Comparison of ENCODE assay signal across 8 cellular contexts in genomic region chr1:201113451-201114244, GRCh38. TPM values are rescaled to one million over a fixed set of nuclear protein-coding genes. Genes with fewer than 3 reads are reported as not detected.
A peak's percentile ranks its signal among the peaks of the same experiment; 100 is the strongest.
DNase-seq lines count a peak whose midpoint lies in the region; ATAC-seq, FAIRE-seq and TF ChIP-seq lines count a peak whose summit lies in the region.

No MANE protein-coding gene starts in this region.

- H3K27ac Mint-ChIP-seq in activated CD8-positive, alpha-beta memory T cell treated with anti-CD3 and anti-CD28 coated beads, Interleukin-2, amount 10 ng/mL, durations not matched to agents 7 days and 5 days, result no peak overlapping the region
- peak overlapping the region; percentile 70 for H3K27ac Mint-ChIP-seq in activated CD8-positive, alpha-beta T cell treated with anti-CD3 and anti-CD28 coated beads for 36 hours

- no peaks in the 10 kb centered on the region for H4K20me1 ChIP-seq in keratinocyte (ENCODE audit: control insufficient read depth, extremely low read depth, insufficient read depth, low read length)

- peak overlapping the region; percentile 67 for H2AFZ ChIP-seq in keratinocyte (ENCODE audit: control insufficient read depth, low read length)

- WGBS in testis, 2 donors, result 36 to 71% methylated on average over 10 to 17 of the region's 17 CpGs
- 36 to 42% methylated on average over 16 to 17 of the region's 17 CpGs for WGBS in lower leg skin, 2 donors

- H3K9ac ChIP-seq in keratinocyte (ENCODE audit: control insufficient read depth, extremely low read depth, insufficient read depth, low read length), result no peak overlapping the region

- CTCF ChIA-PET in activated CD8-positive, alpha-beta memory T cell treated with anti-CD3 and anti-CD28 coated beads, Interleukin-2, amount 10 ng/mL, durations not matched to agents 7 days and 5 days (lab: Charles Lee), result interaction anchor here (0.7 to 3.6 kb wide), 16 partner anchors 11 to 1357 kb away, joined by 3 to 21 read pairs (median 4); no protein-coding TSS in a partner anchor
- CTCF ChIA-PET in activated CD8-positive, alpha-beta T cell treated with anti-CD3 and anti-CD28 coated beads for 36 hours (lab: Charles Lee), result interaction anchor here (0.7 to 5.4 kb wide), 20 partner anchors 9 to 491 kb away, joined by 3 to 39 read pairs (median 6); no protein-coding TSS in a partner anchor

- dilution Hi-C loops in keratinocyte (cut with MboI; ENCODE audit: extremely low pct_ligation_motif_present, low sequenced_read_pairs), result no loop called here

- H3K27me3 ChIP-seq in keratinocyte (ENCODE audit: control insufficient read depth, extremely low read depth, insufficient read depth, low read length) (peaks cover 23% of the 10 kb centered on the region), testis (no peaks in the 10 kb centered on the region)

- no peak for TF ChIP-seq CTCF in activated CD8-positive, alpha-beta T cell treated with anti-CD3 and anti-CD28 coated beads for 36 hours (IDR thresholded peaks at IDR 0.05)
- TF ChIP-seq CTCF in keratinocyte (optimal IDR thresholded peaks at IDR 0.05 in 1 of 3, IDR thresholded peaks at IDR 0.05 in 1 of 3, conservative IDR thresholded peaks at IDR 0.05 in 1 of 3; ENCODE audit: extremely low read depth in 1 of 3, insufficient read depth in 2 of 3, low read length in 3 of 3), result no peak
- TF ChIP-seq CTCF in testis (IDR thresholded peaks at IDR 0.05), result no peak
- no peak for TF ChIP-seq CTCF in lower leg skin (IDR thresholded peaks at IDR 0.05)

- H3K4me3 ChIP-seq in keratinocyte (ENCODE audit: control insufficient read depth in 2 of 3, extremely low read depth in 1 of 3, insufficient read depth in 2 of 3, low read depth in 1 of 3, low read length in 3 of 3) (no peak overlapping the region), testis (peak overlapping the region; percentile 56 to 69), lower leg skin (ENCODE audit: low read depth, poor library complexity, severe bottlenecking) (no peak overlapping the region)

- H3K9me3 Mint-ChIP-seq in activated CD8-positive, alpha-beta memory T cell treated with anti-CD3 and anti-CD28 coated beads, Interleukin-2, amount 10 ng/mL, durations not matched to agents 7 days and 5 days (ENCODE audit: low read depth), result no peaks in the 10 kb centered on the region
- H3K9me3 Mint-ChIP-seq in activated CD8-positive, alpha-beta T cell treated with anti-CD3 and anti-CD28 coated beads for 36 hours, result no peaks in the 10 kb centered on the region

- ATAC-seq in activated CD8-positive, alpha-beta memory T cell treated with anti-CD3 and anti-CD28 coated beads, Interleukin-2, amount 10 ng/mL, durations not matched to agents 7 days and 5 days, result no peak
- no peak for ATAC-seq in activated CD8-positive, alpha-beta T cell treated with anti-CD3 and anti-CD28 coated beads for 36 hours

- no peak for DNase-seq in activated CD8-positive, alpha-beta memory T cell treated with anti-CD3 and anti-CD28 coated beads, Interleukin-2, amount 10 ng/mL, durations not matched to agents 7 days and 5 days
- DNase-seq in activated CD8-positive, alpha-beta memory T cell treated with anti-CD3 and anti-CD28 coated beads for 24 hours, result no peak
- no peak for DNase-seq in activated CD8-positive, alpha-beta T cell treated with anti-CD3 and anti-CD28 coated beads for 36 hours
- DNase-seq in keratinocyte (ENCODE audit: low read depth, low spot score) (no peak), testis (no peak), urothelium cell line (ENCODE audit: low spot score) (no peak), NOMO-1 treated with dmso at 0.1 percent for 144 hours (lab: John Stamatoyannopoulos, UW; ENCODE audit: unreplicated experiment) (no peak), lower leg skin (ENCODE audit: low spot score in 2 of 2) (no peak)

- FAIRE-seq in keratinocyte (lab: Jason Lieb, UNC) (no peak), urothelium cell line (lab: Jason Lieb, UNC) (no peak)

- H3K4me1 Mint-ChIP-seq in activated CD8-positive, alpha-beta memory T cell treated with anti-CD3 and anti-CD28 coated beads, Interleukin-2, amount 10 ng/mL, durations not matched to agents 7 days and 5 days, result peaks cover 5% of the 10 kb centered on the region
- peaks cover 2% of the 10 kb centered on the region for H3K4me1 Mint-ChIP-seq in activated CD8-positive, alpha-beta T cell treated with anti-CD3 and anti-CD28 coated beads for 36 hours (ENCODE audit: low read depth)

- H3K27me3 Mint-ChIP-seq in activated CD8-positive, alpha-beta memory T cell treated with anti-CD3 and anti-CD28 coated beads, Interleukin-2, amount 10 ng/mL, durations not matched to agents 7 days and 5 days, result peaks cover 41% of the 10 kb centered on the region
- H3K27me3 Mint-ChIP-seq in activated CD8-positive, alpha-beta T cell treated with anti-CD3 and anti-CD28 coated beads for 36 hours, result no peaks in the 10 kb centered on the region

- no peaks in the 10 kb centered on the region for H3K36me3 Mint-ChIP-seq in activated CD8-positive, alpha-beta memory T cell treated with anti-CD3 and anti-CD28 coated beads, Interleukin-2, amount 10 ng/mL, durations not matched to agents 7 days and 5 days
- H3K36me3 Mint-ChIP-seq in activated CD8-positive, alpha-beta T cell treated with anti-CD3 and anti-CD28 coated beads for 36 hours (ENCODE audit: low read depth), result no peaks in the 10 kb centered on the region

- POLR2A ChIA-PET in activated CD8-positive, alpha-beta T cell treated with anti-CD3 and anti-CD28 coated beads for 36 hours (lab: Charles Lee), result interaction anchor here (1.3 kb wide), 1 partner anchor 10 kb away, joined by 3 read pairs; no protein-coding TSS in a partner anchor

- intact Hi-C loops in activated CD8-positive, alpha-beta T cell treated with anti-CD3 and anti-CD28 coated beads for 36 hours (cut with micrococcal nuclease), result loop anchor here (10.0 kb wide), 1 partner anchor 139 kb away; no protein-coding TSS in a partner anchor
- intact Hi-C loops in testis (cut with DNase I; ENCODE audit: low total_unique reads), result loop anchor here (10.0 kb wide), 1 partner anchor 139 kb away; no protein-coding TSS in a partner anchor
- intact Hi-C loops in lower leg skin (cut with DNase I; ENCODE audit: low total_unique reads), result no loop called here

- peak overlapping the region; percentile 86 for H3K4me2 ChIP-seq in keratinocyte (ENCODE audit: control insufficient read depth, extremely low read depth, insufficient read depth, low read depth, low read length)

- peak overlapping the region; percentile 71 for H3K4me3 Mint-ChIP-seq in activated CD8-positive, alpha-beta memory T cell treated with anti-CD3 and anti-CD28 coated beads, Interleukin-2, amount 10 ng/mL, durations not matched to agents 7 days and 5 days
- peak overlapping the region; percentile 86 for H3K4me3 Mint-ChIP-seq in activated CD8-positive, alpha-beta T cell treated with anti-CD3 and anti-CD28 coated beads for 36 hours

- H3K4me1 ChIP-seq in keratinocyte (ENCODE audit: control insufficient read depth, extremely low read depth, insufficient read depth, low read length), result no peaks in the 10 kb centered on the region
- no peaks in the 10 kb centered on the region for H3K4me1 ChIP-seq in testis

- TF ChIP-seq POLR2A in testis (IDR thresholded peaks at IDR 0.05) (no peak), lower leg skin (IDR thresholded peaks at IDR 0.05) (no peak)

- no peaks in the 10 kb centered on the region for H3K79me2 ChIP-seq in keratinocyte (ENCODE audit: control insufficient read depth, insufficient read depth, low read length)

- H3K27ac ChIP-seq in keratinocyte (ENCODE audit: control insufficient read depth, insufficient read depth, low read length) (no peak overlapping the region), testis (no peak overlapping the region)

- H3K36me3 ChIP-seq in keratinocyte (ENCODE audit: control insufficient read depth in 2 of 2, extremely low read depth in 1 of 2, insufficient read depth in 2 of 2, low read length in 2 of 2) (no peaks in the 10 kb centered on the region), testis (ENCODE audit: low read depth, missing control alignments) (no peaks in the 10 kb centered on the region)

- H3K9me1 ChIP-seq in keratinocyte (ENCODE audit: control insufficient read depth, extremely low read depth, insufficient read depth, low read length), result no peaks in the 10 kb centered on the region

- no peaks in the 10 kb centered on the region for H3K9me3 ChIP-seq in keratinocyte (ENCODE audit: control insufficient read depth, low read depth, low read length)
- H3K9me3 ChIP-seq in testis, result no peaks in the 10 kb centered on the region

RNA-seq across cellular contexts. Expression of gene CACNA1S, which starts 1.4 kb away (rescaled TPM):
- not detected for total RNA-seq in activated CD8-positive, alpha-beta memory T cell treated with anti-CD3 and anti-CD28 coated beads, Interleukin-2, amount 10 ng/mL, durations not matched to agents 7 days and 5 days
- total RNA-seq in activated CD8-positive, alpha-beta T cell treated with anti-CD3 and anti-CD28 coated beads for 36 hours, result not detected
- polyA plus RNA-seq in keratinocyte, result not detected in 3 replicates
- polyA plus RNA-seq in keratinocyte (2011; ENCODE audit: low read depth), result not detected
- polyA plus RNA-seq in keratinocyte (2011; cell fraction: cytosol; rRNA removed), result not detected in 2 replicates
- not detected in 2 replicates for polyA plus RNA-seq in keratinocyte (2011; cell fraction: nucleus; rRNA removed)
- not detected in 2 replicates for polyA plus RNA-seq in keratinocyte (2012; ENCODE audit: low replicate concordance)
- polyA minus RNA-seq in keratinocyte, result not detected in 3 replicates
- not detected for polyA minus RNA-seq in keratinocyte (2011; cell fraction: cytosol; rRNA and poly(A)+ RNA removed)
- polyA minus RNA-seq in keratinocyte (2011; cell fraction: nucleus; rRNA and poly(A)+ RNA removed), result not detected in 2 replicates
- total RNA-seq in testis, result under 1 TPM; 0.08 to 0.12 TPM
- 0.87 TPM for polyA plus RNA-seq in testis (ENCODE audit: insufficient read depth, low read depth, low replicate concordance)
- under 1 TPM in 1 of 4 donors, not detected in 3; 0.04 TPM for total RNA-seq in lower leg skin

RNA-seq across cellular contexts. Expression of gene ASCL5, which starts 13.3 kb away (rescaled TPM):
- total RNA-seq in activated CD8-positive, alpha-beta memory T cell treated with anti-CD3 and anti-CD28 coated beads, Interleukin-2, amount 10 ng/mL, durations not matched to agents 7 days and 5 days, result not detected
- total RNA-seq in activated CD8-positive, alpha-beta T cell treated with anti-CD3 and anti-CD28 coated beads for 36 hours, result under 1 TPM; 0.29 to 0.36 TPM
- polyA plus RNA-seq in keratinocyte (not detected in 3 replicates), testis (ENCODE audit: insufficient read depth, low read depth, low replicate concordance) (not detected)
- polyA plus RNA-seq in keratinocyte (2011; ENCODE audit: low read depth), result 0.19 TPM
- polyA plus RNA-seq in keratinocyte (2011; cell fraction: cytosol; rRNA removed), result 0.04 TPM in 1 of 2 replicates, not detected in the other
- not detected in 2 replicates for polyA plus RNA-seq in keratinocyte (2011; cell fraction: nucleus; rRNA removed)
- 0.07 TPM in 1 of 2 replicates, not detected in the other for polyA plus RNA-seq in keratinocyte (2012; ENCODE audit: low replicate concordance)
- polyA minus RNA-seq in keratinocyte, result not detected in 3 replicates
- polyA minus RNA-seq in keratinocyte (2011; cell fraction: cytosol; rRNA and poly(A)+ RNA removed), result not detected
- not detected in 2 replicates for polyA minus RNA-seq in keratinocyte (2011; cell fraction: nucleus; rRNA and poly(A)+ RNA removed)
- total RNA-seq in testis (under 1 TPM in 1 of 2 donors, not detected in 1; 0.24 TPM), lower leg skin (not detected)

RNA-seq across cellular contexts. Expression of gene TMEM9, which starts 40.6 kb away (rescaled TPM):
- 10 to 100 TPM; 10.7 to 14.6 TPM for total RNA-seq in activated CD8-positive, alpha-beta memory T cell treated with anti-CD3 and anti-CD28 coated beads, Interleukin-2, amount 10 ng/mL, durations not matched to agents 7 days and 5 days
- 10 to 100 TPM; 28.7 to 30.6 TPM for total RNA-seq in activated CD8-positive, alpha-beta T cell treated with anti-CD3 and anti-CD28 coated beads for 36 hours
- 56.0 to 106 TPM (median 59.8 TPM) in 3 replicates for polyA plus RNA-seq in keratinocyte
- polyA plus RNA-seq in keratinocyte (2011; ENCODE audit: low read depth), result 16.1 TPM
- polyA plus RNA-seq in keratinocyte (2011; cell fraction: cytosol; rRNA removed), result 54.3 and 55.6 TPM in 2 replicates
- 64.9 and 85.3 TPM in 2 replicates for polyA plus RNA-seq in keratinocyte (2011; cell fraction: nucleus; rRNA removed)
- polyA plus RNA-seq in keratinocyte (2012; ENCODE audit: low replicate concordance), result 26.5 and 49.8 TPM in 2 replicates
- 77.3 to 171 TPM (median 109 TPM) in 3 replicates for polyA minus RNA-seq in keratinocyte
- 36.3 TPM for polyA minus RNA-seq in keratinocyte (2011; cell fraction: cytosol; rRNA and poly(A)+ RNA removed)
- polyA minus RNA-seq in keratinocyte (2011; cell fraction: nucleus; rRNA and poly(A)+ RNA removed), result 25.4 and 26.7 TPM in 2 replicates
- total RNA-seq in testis, result 100 to 1,000 TPM; 101 to 134 TPM
- polyA plus RNA-seq in testis (ENCODE audit: insufficient read depth, low read depth, low replicate concordance), result 124 TPM
- 10 to 100 TPM; 32.3 to 48.5 (median 45.9) TPM for total RNA-seq in lower leg skin

Comparison
In these comparisons a context has a peak if more than half of its experiments do, and no peak if none do; other contexts are left out.
1. H3K4me3 ChIP-seq: peak in testis (2 of 2); none in keratinocyte (0 of 3) and lower leg skin (single experiment).